18 cellular contexts compared by ENCODE assay signal in genomic region chr22:41931701-41932269, GRCh38. TPM values are rescaled to one million over a fixed set of nuclear protein-coding genes. Genes with fewer than 3 reads are reported as not detected.
DNase-seq lines count a peak whose midpoint lies in the region; ATAC-seq, FAIRE-seq and TF ChIP-seq lines count a peak whose summit lies in the region.
"Had no signal": no experiment of that assay in that cellular context is flagged by ENCODE, and none has a peak within 500 bp of the region (broad histone marks: within the 10 kb centered on the region; RNA-seq: fewer than 3 reads in every experiment).

No MANE protein-coding gene starts in this region.

- H2AFZ ChIP-seq in OCI-LY1 (ENCODE audit: low read length): no peak overlapping the region

- peaks cover 67 to 95% (median 84%) of the 10 kb centered on the region in 3 donors for H3K4me1 Mint-ChIP-seq in naive B cell

- no peaks in the 10 kb centered on the region for H3K9me2 ChIP-seq in OCI-LY1 (ENCODE audit: low read depth, low read length)

- in situ Hi-C loops in GM18951 (cut with MboI; ENCODE audit: low sequenced_read_pairs, unreplicated experiment): no loop called here

- H3K79me2 ChIP-seq in OCI-LY1 (ENCODE audit: insufficient read depth, low read length): no peaks in the 10 kb centered on the region

- DNase-seq in GM06990 (ENCODE audit: extremely low read depth, insufficient read length) (peak; percentile 76), naive B cell (peak; percentile 77), midbrain (lab: John Stamatoyannopoulos, UW) (no peak), urothelium cell line (ENCODE audit: low spot score) (no peak), nucleus accumbens (lab: John Stamatoyannopoulos, UW) (no peak)
- DNase-seq: aorta; DMS79; H9; left lung; NCI-H1694; RPMI8226; stimulated activated CD4-positive, alpha-beta T cell treated with anti-CD3 and anti-CD28 coated beads, Interleukin-4, amount 100 ng/mL, for 24 hours; T-helper 2 cell; tibial artery had no signal

- H3K36me3 ChIP-seq in GM06990 (ENCODE audit: control insufficient read depth, insufficient read depth, low read length): no peaks in the 10 kb centered on the region
- peaks cover 5% of the 10 kb centered on the region; the same call in 1 of the 2 replicates for H3K36me3 ChIP-seq in OCI-LY1 (ENCODE audit: insufficient read depth, low read length)
- H3K36me3 ChIP-seq: left lung, tibial artery had no signal

- H3K9me3 Mint-ChIP-seq in naive B cell: no peaks in the 10 kb centered on the region
- H3K9me3 Mint-ChIP-seq: H9 had no signal

- H3K27me3 Mint-ChIP-seq in naive B cell: no peaks in the 10 kb centered on the region

- H3K4me3 ChIP-seq in GM06990 (replicated peaks; ENCODE audit: low read depth, low read length) (no peak overlapping the region), OCI-LY1 (ENCODE audit: low read depth, low read length, poor library complexity, severe bottlenecking) (no peak overlapping the region)
- H3K4me3 ChIP-seq: left lung, tibial artery had no signal

- no peaks in the 10 kb centered on the region for H3K36me3 Mint-ChIP-seq in naive B cell

- H3K27me3 ChIP-seq in GM06990 (replicated peaks; ENCODE audit: control insufficient read depth, insufficient read depth, low read length): no peaks in the 10 kb centered on the region
- peaks cover 5% of the 10 kb centered on the region; the same call in 1 of the 2 replicates for H3K27me3 ChIP-seq in OCI-LY1 (ENCODE audit: insufficient read depth, low read length)

- no peak for FAIRE-seq in urothelium cell line (lab: Jason Lieb, UNC)
- FAIRE-seq: colon, frontal cortex had no signal

- TF ChIP-seq CTCF in GM06990 (IDR thresholded peaks at IDR 0.05; ENCODE audit: insufficient read depth, low read length, poor library complexity, severe bottlenecking) (no peak), OCI-LY1 (IDR thresholded peaks at IDR 0.05; ENCODE audit: low read length) (0 out of 2 replicates have a peak, but pooled peaks have one; percentile 7)

- H3K9me3 ChIP-seq in OCI-LY1 (ENCODE audit: low read length): no peaks in the 10 kb centered on the region
- H3K9me3 ChIP-seq: left lung, tibial artery had no signal

- peak overlapping the region; percentile 8; the same call in 1 of the 2 replicates for H3K4me2 ChIP-seq in OCI-LY1 (ENCODE audit: low read length)

- H3K4me3 Mint-ChIP-seq in naive B cell: peak overlapping the region; percentile 55 to 87 (median 76)
- H3K4me3 Mint-ChIP-seq: H9 had no signal

- H3K27ac ChIP-seq in OCI-LY1 (ENCODE audit: low read depth, low read length, poor library complexity, severe bottlenecking): peak overlapping the region; percentile 64
- H3K27ac ChIP-seq: left lung, tibial artery had no signal

- peaks cover 67% of the 10 kb centered on the region for H3K4me1 ChIP-seq in OCI-LY1 (ENCODE audit: insufficient read depth, low read length, severe bottlenecking)
- H3K4me1 ChIP-seq: left lung, tibial artery had no signal

- H3F3A ChIP-seq in OCI-LY1 (ENCODE audit: insufficient read depth, low read length): no peaks in the 10 kb centered on the region

- peak overlapping the region; percentile 97 to 100 (median 98) for H3K27ac Mint-ChIP-seq in naive B cell
- H3K27ac Mint-ChIP-seq: H9 had no signal

- peak; percentile 10 to 11 for ATAC-seq in naive B cell (ENCODE audit: low read depth in 2 of 2)
- ATAC-seq: left lung had no signal

- peak; percentile 37 for TF ChIP-seq POLR2A in GM18951 (IDR thresholded peaks at IDR 0.05; ENCODE audit: extremely low read depth, insufficient read depth, insufficient read length)

- no peaks in the 10 kb centered on the region for H4K20me1 ChIP-seq in OCI-LY1 (ENCODE audit: insufficient read depth, low read length)

- peak overlapping the region; percentile 10; the same call in 1 of the 2 replicates for H3K9ac ChIP-seq in OCI-LY1 (ENCODE audit: low read length)

RNA-seq across cellular contexts. Expression of gene TNFRSF13C, which starts 5.2 kb away (rescaled TPM):
- 100 to 1,000 TPM in 1 of 6 donors, 10 to 100 TPM in 5; 65.3 to 104 (median 84.2) TPM for polyA plus RNA-seq in naive B cell (ENCODE audit: low read depth in 6 of 6)
- polyA plus RNA-seq: aorta had no signal

RNA-seq across cellular contexts. Expression of gene CENPM, which starts 15.2 kb away (rescaled TPM):
- 10 to 100 TPM; 41.2 to 70.9 (median 53.0) TPM for polyA plus RNA-seq in naive B cell (ENCODE audit: low read depth in 6 of 6)

RNA-seq across cellular contexts. Expression of gene SHISA8, which starts 16.9 kb away (rescaled TPM):
- polyA plus RNA-seq in naive B cell (ENCODE audit: low read depth in 6 of 6): 1 to 10 TPM in 1 of 6 donors, under 1 TPM in 5; 0.28 to 1.7 (median 0.67) TPM
- polyA plus RNA-seq: aorta had no signal

RNA-seq across cellular contexts. Expression of gene SEPTIN3, which starts 37.5 kb away (rescaled TPM):
- not detected for polyA plus RNA-seq in naive B cell (ENCODE audit: low read depth in 6 of 6)

Comparison
In these comparisons a context has a peak if more than half of its experiments do, and no peak if none do; other contexts are left out.
1. DNase-seq: peak in GM06990 (single experiment) and naive B cell (single experiment); none in midbrain (single experiment), urothelium cell line (single experiment) and nucleus accumbens (0 of 56).